In the genomic region with DNA sequence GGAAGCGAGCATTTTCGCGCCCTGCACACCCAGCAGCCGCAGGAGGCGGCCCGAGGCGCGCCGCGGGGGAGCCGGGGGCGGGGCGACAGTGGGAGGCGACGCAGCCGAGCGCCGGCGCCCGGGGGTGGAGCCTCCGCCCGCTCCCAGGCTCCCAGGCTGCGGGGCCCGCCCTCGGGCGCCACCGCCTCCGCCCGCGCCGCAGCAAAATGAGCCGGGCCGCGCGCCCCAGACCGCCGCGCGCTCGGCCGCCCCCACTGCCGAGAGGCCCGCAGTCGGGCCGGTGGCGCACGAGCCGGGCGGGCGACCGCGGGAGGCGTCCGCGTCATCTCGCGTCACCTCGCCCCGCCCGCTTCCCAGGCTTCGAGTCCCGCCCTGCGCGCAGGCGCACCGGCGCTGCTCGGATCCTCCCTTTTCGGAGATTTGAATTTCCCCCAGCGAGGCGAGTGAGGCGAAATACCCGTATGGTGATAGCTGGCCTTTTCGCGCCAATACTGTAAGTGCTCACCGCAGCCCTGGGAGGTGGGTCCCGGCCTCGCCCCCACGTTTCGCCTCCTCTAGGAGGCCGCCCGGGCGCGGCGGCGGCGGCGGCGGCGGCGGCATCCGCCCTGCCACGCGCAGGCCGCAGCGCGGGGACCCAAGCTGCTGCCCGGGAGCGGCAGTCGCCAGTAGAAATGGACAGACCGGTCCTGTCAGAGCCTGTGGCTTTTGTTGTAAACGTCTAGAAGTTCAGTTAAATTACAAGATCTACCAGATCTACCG, we compare ENCODE assay signal across 8 cellular contexts. TPM values are rescaled to one million over a fixed set of nuclear protein-coding genes. Genes with fewer than 3 reads are reported as not detected.
DNase-seq lines count a peak whose midpoint lies in the region; ATAC-seq and TF ChIP-seq lines count a peak whose summit lies in the region.

Gene TMEM187, plus strand, starts transcription at position 387 of the 759 bp plus-strand sequence. CDS start 9,309 bp downstream, outside the sequence.

- H4K5ac ChIP-seq in IMR-90 (ENCODE audit: low read depth, low read length) = peak within 1 kb of the TSS; percentile 96

- peak within 1 kb of the TSS; percentile 100 for H3K14ac ChIP-seq in IMR-90 (replicated peaks; ENCODE audit: low read depth, low read length)

- DNase-seq in DMS 273 treated with DMSO at 0.1 percent for 48 hours (lab: John Stamatoyannopoulos, UW) (peak; percentile 94), IMR-90 (peak; percentile 84), activated T-cell treated with anti-CD3 and anti-CD28 coated beads for 24 hours (ENCODE audit: low read depth) (peak; percentile 83), epidermal melanocyte (ENCODE audit: insufficient read length, low spot score) (peak; percentile 83)
- peak; percentile 74 to 87 for DNase-seq in stimulated activated CD8-positive, alpha-beta memory T cell treated with anti-CD3 and anti-CD28 coated beads, Interleukin-2, amount 100 ng/mL, for 48 hours (ENCODE audit: low read depth in 2 of 2)

- no peak within 1 kb of the TSS; the same call in 1 of the 2 replicates for H2BK20ac ChIP-seq in IMR-90 (ENCODE audit: low read depth, low read length)

- no peaks in the 10 kb centered on the region for H3K9me2 ChIP-seq in OCI-LY1 (ENCODE audit: low read depth, low read length)

- H2BK5ac ChIP-seq in IMR-90 (ENCODE audit: low read depth, low read length, poor library complexity, severe bottlenecking) = peak within 1 kb of the TSS; percentile 99

- H3K4me2 ChIP-seq in IMR-90 (ENCODE audit: low read depth, low read length) (peak within 1 kb of the TSS; percentile 98), OCI-LY1 (ENCODE audit: low read length) (peak within 1 kb of the TSS; percentile 87)

- dilution Hi-C loops in IMR-90 (cut with HindIII; ENCODE audit: low sequenced_read_pairs, unreplicated experiment) = no loop called here

- H3K27me3 ChIP-seq in IMR-90 (ENCODE audit: control insufficient read depth, insufficient read depth, low read length) = no peaks in the 10 kb centered on the region
- H3K27me3 ChIP-seq in OCI-LY1 (ENCODE audit: insufficient read depth, low read length) = no peaks in the 10 kb centered on the region
- H3K27me3 ChIP-seq in mononuclear cell (ENCODE audit: insufficient read depth, low read length) = no peaks in the 10 kb centered on the region

- H3K79me2 ChIP-seq in OCI-LY1 (ENCODE audit: insufficient read depth, low read length) = peaks cover 21% of the 10 kb centered on the region

- no peak for TF ChIP-seq CTCF in IMR-90 (conservative IDR thresholded peaks at IDR 0.05; ENCODE audit: low read depth, low read length)
- TF ChIP-seq CTCF in OCI-LY1 (IDR thresholded peaks at IDR 0.05; ENCODE audit: low read length) = no peak

- H3K9me1 ChIP-seq in IMR-90 (ENCODE audit: insufficient read depth, low read length) = peaks cover 3% of the 10 kb centered on the region; the same call in 1 of the 2 replicates

- H3K4me1 ChIP-seq in IMR-90 (ENCODE audit: control insufficient read depth, insufficient read depth, low read length) (peaks cover 14% of the 10 kb centered on the region), OCI-LY1 (ENCODE audit: insufficient read depth, low read length, severe bottlenecking) (peaks cover 35% of the 10 kb centered on the region), mononuclear cell (ENCODE audit: insufficient read depth, low read length) (peaks cover 45% of the 10 kb centered on the region)

- H3K18ac ChIP-seq in IMR-90 (ENCODE audit: low read depth, low read length) = peak within 1 kb of the TSS; percentile 93

- H2AFZ ChIP-seq in IMR-90 (replicated peaks; ENCODE audit: low read length, poor library complexity) (peak within 1 kb of the TSS; percentile 99), OCI-LY1 (ENCODE audit: low read length) (no peak within 1 kb of the TSS)

- TF ChIP-seq POLR2A in IMR-90 (IDR thresholded peaks at IDR 0.05; ENCODE audit: low read depth, low read length) = peak; percentile 45

- peak within 1 kb of the TSS; percentile 100 for H2AK9ac ChIP-seq in IMR-90 (replicated peaks; ENCODE audit: low read depth, low read length, poor library complexity)

- H4K91ac ChIP-seq in IMR-90 (ENCODE audit: insufficient read depth, low read depth, low read length) = peak within 1 kb of the TSS; percentile 100

- in situ Hi-C loops in IMR-90 (cut with MboI; ENCODE audit: low sequenced_read_pairs) = no loop called here

- H3K9me3 ChIP-seq in IMR-90 (ENCODE audit: control insufficient read depth, insufficient read depth, low read length) (no peaks in the 10 kb centered on the region), OCI-LY1 (ENCODE audit: low read length) (no peaks in the 10 kb centered on the region), mononuclear cell (ENCODE audit: low read depth, low read length) (no peaks in the 10 kb centered on the region)

- H3K23ac ChIP-seq in IMR-90 (ENCODE audit: low read depth, low read length) = peak within 1 kb of the TSS; percentile 99

- no TSS peak for BruUV-seq in IMR-90 (replicated peaks; lab: Mats Ljungman, UMichigan)

- H3K4me3 ChIP-seq in IMR-90 (ENCODE audit: insufficient read depth, low read depth, low read length) = peak within 1 kb of the TSS; percentile 96
- peak within 1 kb of the TSS; percentile 93 for H3K4me3 ChIP-seq in OCI-LY1 (ENCODE audit: low read depth, low read length, poor library complexity, severe bottlenecking)
- peak within 1 kb of the TSS; percentile 90 for H3K4me3 ChIP-seq in mononuclear cell (ENCODE audit: low read length)

- H4K8ac ChIP-seq in IMR-90 (ENCODE audit: low read depth in 2 of 2, low read length in 2 of 2) = peak within 1 kb of the TSS; percentile 95 to 99

- peaks cover 14 to 27% of the 10 kb centered on the region in 2 experiments; a peak in 2 of 4 replicates for H3K79me1 ChIP-seq in IMR-90 (ENCODE audit: low read depth in 1 of 2, low read length in 2 of 2)

- peaks cover 33% of the 10 kb centered on the region for H4K20me1 ChIP-seq in IMR-90 (ENCODE audit: insufficient read depth, low read length)
- H4K20me1 ChIP-seq in OCI-LY1 (ENCODE audit: insufficient read depth, low read length) = no peaks in the 10 kb centered on the region

- peak; percentile 43 for ATAC-seq in GM21576 (IDR thresholded peaks at IDR 0.05; ENCODE audit: unreplicated experiment)
- peak; percentile 69 for ATAC-seq in IMR-90 (ENCODE audit: low read depth)

- peak within 1 kb of the TSS; percentile 99 for H3K9ac ChIP-seq in IMR-90 (ENCODE audit: low read depth, low read length)
- peak within 1 kb of the TSS; percentile 100 for H3K9ac ChIP-seq in OCI-LY1 (ENCODE audit: low read length)

- H2AK5ac ChIP-seq in IMR-90 (ENCODE audit: low read depth, low read length) = peak within 1 kb of the TSS; percentile 100

- WGBS in IMR-90 (ENCODE audit: extremely low coverage in 2 of 2, insufficient read length in 1 of 2), 2 experiments = 17% methylated on average over 46 of the region's 103 CpGs; no CpG with 5 or more reads in 1 of the 2 experiments

- H3K4ac ChIP-seq in IMR-90 (ENCODE audit: low read depth, low read length) = peak within 1 kb of the TSS; percentile 99

- intact Hi-C loops in IMR-90 (cut with micrococcal nuclease) = no loop called here

- H3F3A ChIP-seq in OCI-LY1 (ENCODE audit: insufficient read depth, low read length) = no peaks in the 10 kb centered on the region

- peak within 1 kb of the TSS; percentile 93 for H2BK120ac ChIP-seq in IMR-90 (ENCODE audit: low read depth, low read length)

- no peak for TF ChIP-seq RAD21 in IMR-90 (IDR thresholded peaks at IDR 0.05; ENCODE audit: low read length)

- H3K36me3 ChIP-seq in IMR-90 (ENCODE audit: control insufficient read depth, insufficient read depth, low read length) (no peaks in the 10 kb centered on the region), OCI-LY1 (ENCODE audit: insufficient read depth, low read length) (peaks cover 13% of the 10 kb centered on the region; the same call in 1 of the 2 replicates)

- CTCF ChIA-PET in IMR-90 (lab: Yijun Ruan, JAX) = no interaction called here

- peak within 1 kb of the TSS; percentile 99 for H3K56ac ChIP-seq in IMR-90 (ENCODE audit: extremely low read depth, insufficient read depth, low read length)

- H2BK15ac ChIP-seq in IMR-90 (ENCODE audit: low read depth, low read length) = peak within 1 kb of the TSS; percentile 83; the same call in 2 of the 3 replicates

- POLR2A ChIA-PET in IMR-90 (lab: Charles Lee; ENCODE audit: unreplicated experiment) = interaction anchor here (0.8 kb wide), 1 partner anchor 68 kb away, joined by 5 read pairs; no protein-coding TSS in a partner anchor

- peak within 1 kb of the TSS; percentile 100 for H3K27ac ChIP-seq in IMR-90 (ENCODE audit: insufficient read depth, low read length)
- H3K27ac ChIP-seq in OCI-LY1 (ENCODE audit: low read depth, low read length, poor library complexity, severe bottlenecking) = peak within 1 kb of the TSS; percentile 98

TF ChIP-seq in IMR-90, 13 proteins besides CTCF, POLR2A, EP300 and RAD21 (continues in another document):
- TF ChIP-seq CHD1 (IDR thresholded peaks at IDR 0.05; ENCODE audit: low read depth, low read length) (no peak), RFX5 (IDR thresholded peaks at IDR 0.05; ENCODE audit: low read depth, low read length) (no peak), NFE2L2 (IDR thresholded peaks at IDR 0.05; ENCODE audit: low read depth, low read length) (no peak), CEBPB (IDR thresholded peaks at IDR 0.05; ENCODE audit: low read depth, low read length) (no peak), FOS (IDR thresholded peaks at IDR 0.05; ENCODE audit: low read depth, low read length) (no peak), ELK1 (IDR thresholded peaks at IDR 0.05; ENCODE audit: borderline replicate concordance, low read depth, low read length) (no peak), MAZ (IDR thresholded peaks at IDR 0.05; ENCODE audit: borderline replicate concordance, low read depth, low read length) (peak; percentile 14; the same call in 1 of the 2 replicates), BHLHE40 (IDR thresholded peaks at IDR 0.05; ENCODE audit: low read depth, low read length) (peak; percentile 83)

RNA-seq across cellular contexts. Expression of gene TMEM187, which starts in this region (rescaled TPM):
- 2.8 and 3.4 TPM in 2 replicates for total RNA-seq in IMR-90 (2012; rRNA removed)
- polyA plus RNA-seq in IMR-90 (2012; rRNA removed) = 6.2 and 6.3 TPM in 2 replicates
- 4.8 and 12.1 TPM in 2 replicates for polyA plus RNA-seq in IMR-90 (2012; cell fraction: cytosol; rRNA removed)
- 3.3 and 9.5 TPM in 2 replicates for polyA plus RNA-seq in IMR-90 (2012; cell fraction: nucleus; rRNA removed; ENCODE audit: low replicate concordance)
- 1.8 TPM for total RNA-seq in mononuclear cell

Comparison
In these comparisons a context has a peak if more than half of its experiments do, and no peak if none do; other contexts are left out.
1. Peak in every context shown above with its lines: DNase-seq, ATAC-seq, H3K4me3 ChIP-seq and H3K27ac ChIP-seq.